ENCODE assay signal across 1 cellular context in the genomic region with DNA sequence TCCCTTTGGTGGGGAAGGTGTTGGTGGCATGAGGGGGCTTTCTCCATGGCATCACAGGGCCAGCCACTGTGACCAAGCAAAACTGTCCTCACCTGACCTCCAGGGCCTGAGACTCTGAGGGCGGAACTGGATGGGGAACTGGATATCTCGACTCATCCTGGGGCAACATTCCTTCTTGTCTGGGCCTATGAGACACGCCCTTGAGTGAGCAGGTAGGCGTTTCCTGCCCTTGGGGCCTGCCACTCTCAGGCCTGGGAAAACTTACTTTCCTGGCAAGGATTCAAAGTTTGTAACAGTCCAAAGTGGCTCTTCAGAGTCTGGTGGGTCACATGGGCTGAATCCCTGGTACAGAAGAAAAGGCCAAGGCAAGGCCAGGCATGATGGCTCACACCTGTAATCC.
TF ChIP-seq lines count a peak whose summit lies in the region.

No MANE protein-coding gene starts in this region.

TF ChIP-seq in A549, 52 proteins besides CTCF, POLR2A, EP300 and RAD21:
- TF ChIP-seq, protein P1, sequence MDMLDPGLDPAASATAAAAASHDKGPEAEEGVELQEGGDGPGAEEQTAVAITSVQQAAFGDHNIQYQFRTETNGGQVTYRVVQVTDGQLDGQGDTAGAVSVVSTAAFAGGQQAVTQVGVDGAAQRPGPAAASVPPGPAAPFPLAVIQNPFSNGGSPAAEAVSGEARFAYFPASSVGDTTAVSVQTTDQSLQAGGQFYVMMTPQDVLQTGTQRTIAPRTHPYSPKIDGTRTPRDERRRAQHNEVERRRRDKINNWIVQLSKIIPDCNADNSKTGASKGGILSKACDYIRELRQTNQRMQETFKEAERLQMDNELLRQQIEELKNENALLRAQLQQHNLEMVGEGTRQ (IDR thresholded peaks at IDR 0.05) = peak; percentile 78
- TF ChIP-seq, protein P2, sequence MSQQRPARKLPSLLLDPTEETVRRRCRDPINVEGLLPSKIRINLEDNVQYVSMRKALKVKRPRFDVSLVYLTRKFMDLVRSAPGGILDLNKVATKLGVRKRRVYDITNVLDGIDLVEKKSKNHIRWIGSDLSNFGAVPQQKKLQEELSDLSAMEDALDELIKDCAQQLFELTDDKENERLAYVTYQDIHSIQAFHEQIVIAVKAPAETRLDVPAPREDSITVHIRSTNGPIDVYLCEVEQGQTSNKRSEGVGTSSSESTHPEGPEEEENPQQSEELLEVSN (IDR thresholded peaks at IDR 0.05; ENCODE audit: borderline replicate concordance, low read depth) = no peak
- TF ChIP-seq MAFK (IDR thresholded peaks at IDR 0.05; ENCODE audit: partially characterized antibody) (peak; percentile 67), HMGXB4 (CRISPR knock-in tag; IDR thresholded peaks at IDR 0.05; ENCODE audit: borderline replicate concordance) (no peak), HOXB5 (CRISPR knock-in tag; IDR thresholded peaks at IDR 0.05) (peak; percentile 55; the same call in 1 of the 2 replicates), NFE2L2 (conservative IDR thresholded peaks at IDR 0.05; ENCODE audit: low read length) (0 out of 2 replicates have a peak, but pooled peaks have one; percentile 13), FOSL2 (IDR thresholded peaks at IDR 0.05) (no peak), FOSL2 (CRISPR knock-in tag; IDR thresholded peaks at IDR 0.05) (peak; percentile 18), MYC (IDR thresholded peaks at IDR 0.05; ENCODE audit: borderline replicate concordance, low read length) (no peak)
TF ChIP-seq in A549: peak in this region for 5.
